In the genomic region with DNA sequence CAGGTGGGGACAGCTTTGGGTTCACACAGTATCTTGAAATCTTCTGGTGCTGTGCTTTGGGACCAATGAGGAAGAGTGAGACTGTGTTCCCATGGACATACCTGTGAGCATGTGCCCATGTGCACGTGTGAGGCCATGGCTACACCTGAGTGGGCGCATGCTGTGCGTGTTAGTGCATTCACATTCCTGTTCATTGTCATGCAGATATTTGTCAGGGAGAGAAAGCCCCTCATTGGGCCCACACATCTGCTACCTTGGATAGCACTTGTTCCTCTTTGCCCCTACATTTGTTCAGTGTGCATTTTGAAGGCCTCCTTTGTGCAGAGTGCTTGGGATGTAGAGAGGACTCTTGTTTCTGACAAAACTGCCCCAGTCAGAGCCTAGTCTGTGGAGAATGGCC, we compare ENCODE assay signal across 1 cellular context.
A peak's percentile ranks its signal among the peaks of the same experiment; 100 is the strongest.
TF ChIP-seq lines count a peak whose summit lies in the region.

No MANE protein-coding gene starts in this region.

TF ChIP-seq in H1, 55 proteins besides CTCF, POLR2A, EP300 and RAD21 (continued from another document):
- TF ChIP-seq, protein P1, sequence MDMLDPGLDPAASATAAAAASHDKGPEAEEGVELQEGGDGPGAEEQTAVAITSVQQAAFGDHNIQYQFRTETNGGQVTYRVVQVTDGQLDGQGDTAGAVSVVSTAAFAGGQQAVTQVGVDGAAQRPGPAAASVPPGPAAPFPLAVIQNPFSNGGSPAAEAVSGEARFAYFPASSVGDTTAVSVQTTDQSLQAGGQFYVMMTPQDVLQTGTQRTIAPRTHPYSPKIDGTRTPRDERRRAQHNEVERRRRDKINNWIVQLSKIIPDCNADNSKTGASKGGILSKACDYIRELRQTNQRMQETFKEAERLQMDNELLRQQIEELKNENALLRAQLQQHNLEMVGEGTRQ (IDR thresholded peaks at IDR 0.05; ENCODE audit: low read length) = no peak
- TF ChIP-seq BCL11A (IDR thresholded peaks at IDR 0.05; ENCODE audit: low read depth in 2 of 2, low read length in 2 of 2) (no peak), TCF12 (IDR thresholded peaks at IDR 0.05; ENCODE audit: low read depth, low read length) (0 out of 2 replicates have a peak, but pooled peaks have one; percentile 61)
- TF ChIP-seq, protein P2, sequence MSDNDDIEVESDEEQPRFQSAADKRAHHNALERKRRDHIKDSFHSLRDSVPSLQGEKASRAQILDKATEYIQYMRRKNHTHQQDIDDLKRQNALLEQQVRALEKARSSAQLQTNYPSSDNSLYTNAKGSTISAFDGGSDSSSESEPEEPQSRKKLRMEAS (IDR thresholded peaks at IDR 0.05) = peak; percentile 86
